In the genomic region with DNA sequence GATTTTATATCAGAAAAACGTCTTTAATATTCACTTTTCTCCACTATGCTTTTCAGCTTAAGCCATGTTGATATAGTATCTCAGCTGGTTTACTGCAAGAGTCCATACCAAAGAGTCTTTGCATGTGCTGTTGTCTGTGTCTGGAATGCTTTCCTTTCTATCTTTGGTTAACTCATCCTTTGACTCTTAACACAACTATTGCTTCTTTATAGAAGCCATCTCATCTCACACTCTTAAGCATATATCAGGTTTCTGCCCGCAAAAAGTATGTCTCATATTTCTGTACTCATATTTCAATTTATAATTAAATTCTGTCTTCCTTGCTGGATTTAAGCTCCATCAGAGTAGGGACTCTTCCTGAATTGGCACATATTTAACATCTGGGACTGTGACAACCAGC, we compare ENCODE assay signal across 17 cellular contexts.
DNase-seq lines count a peak whose midpoint lies in the region; FAIRE-seq and TF ChIP-seq lines count a peak whose summit lies in the region.
"Had no signal": no experiment of that assay in that cellular context is flagged by ENCODE, and none has a peak within 500 bp of the region (broad histone marks: within the 10 kb centered on the region; RNA-seq: fewer than 3 reads in every experiment).

No MANE protein-coding gene starts in this region.

- TF ChIP-seq EP300 in SK-N-SH (IDR thresholded peaks at IDR 0.05; ENCODE audit: borderline replicate concordance in 1 of 2, low read depth in 1 of 2, low read length in 1 of 2) = peak; percentile 23 to 90; a peak in 3 of 4 replicates

- peaks cover 11% of the 10 kb centered on the region for H3K9me3 Mint-ChIP-seq in MCF 10A (ENCODE audit: unreplicated experiment)

- H3K4me1 Mint-ChIP-seq in MCF 10A (ENCODE audit: insufficient read depth, unreplicated experiment) = peaks cover 44% of the 10 kb centered on the region
- H3K4me1 Mint-ChIP-seq: H9 had no signal

- H3K36me3 ChIP-seq in breast epithelium = peaks cover 4% of the 10 kb centered on the region
- no peaks in the 10 kb centered on the region for H3K36me3 ChIP-seq in SK-N-SH (replicated peaks in 1 of 2; ENCODE audit: control insufficient read depth in 1 of 2, insufficient read depth in 2 of 2, low read length in 1 of 2)
- H3K36me3 ChIP-seq in BE2C = no peaks in the 10 kb centered on the region

- TF ChIP-seq RAD21 in SK-N-SH (IDR thresholded peaks at IDR 0.05; ENCODE audit: low read length) = no peak

- no peaks in the 10 kb centered on the region for H3K9me2 ChIP-seq in SK-N-SH

- H3K9me3 ChIP-seq in breast epithelium (no peaks in the 10 kb centered on the region), SK-N-SH (no peaks in the 10 kb centered on the region; the same call in 1 of the 2 replicates), BE2C (no peaks in the 10 kb centered on the region)
- H3K9me3 ChIP-seq: Caco-2 had no signal

- intact Hi-C loops in MCF 10A (cut with micrococcal nuclease) (no loop called here), breast epithelium (cut with DNase I; ENCODE audit: low total_unique reads) (no loop called here), posterior vena cava (cut with DNase I) (no loop called here)

- peak overlapping the region; percentile 59 for H3K4me2 ChIP-seq in SK-N-SH

- H3K9ac ChIP-seq in SK-N-SH = peak overlapping the region; percentile 30; the same call in 1 of the 2 replicates

- no peaks in the 10 kb centered on the region for H4K20me1 ChIP-seq in SK-N-SH (ENCODE audit: insufficient read depth)

- H3K4me3 Mint-ChIP-seq in MCF 10A (ENCODE audit: unreplicated experiment) = no peak overlapping the region
- H3K4me3 Mint-ChIP-seq: H9, IgD-negative memory B cell had no signal

- H3K4me3 ChIP-seq in breast epithelium = no peak overlapping the region
- peak overlapping the region in 1 of 2 experiments; percentile 16; a peak in 2 of 4 replicates for H3K4me3 ChIP-seq in SK-N-SH (ENCODE audit: low read depth in 2 of 2, low read length in 1 of 2)
- no peak overlapping the region for H3K4me3 ChIP-seq in fibroblast of mammary gland (ENCODE audit: control insufficient read depth, low read depth, low read length)
- H3K4me3 ChIP-seq in BE2C (ENCODE audit: low read depth, low read length) = no peak overlapping the region

- WGBS in SK-N-SH (ENCODE audit: low lambda C conversion rate) = 10% methylated on average over 2 of the region's 2 CpGs

- CTCF ChIA-PET in MCF 10A (lab: Yijun Ruan, JAX) (interaction anchor here (0.9 to 1.9 kb wide), 5 partner anchors 8 to 656 kb away, joined by 3 to 5 read pairs (median 3); no protein-coding TSS in a partner anchor), SK-N-SH (lab: Yijun Ruan, JAX) (no interaction called here)

- no peaks in the 10 kb centered on the region for H3K36me3 Mint-ChIP-seq in MCF 10A (ENCODE audit: insufficient read depth, unreplicated experiment)
- H3K36me3 Mint-ChIP-seq: IgD-negative memory B cell had no signal

- TF ChIP-seq CTCF in MCF 10A (IDR thresholded peaks at IDR 0.05; ENCODE audit: unreplicated experiment) (no peak), breast epithelium (IDR thresholded peaks at IDR 0.05) (no peak), SK-N-SH (IDR thresholded peaks at IDR 0.05) (no peak), fibroblast of mammary gland (conservative IDR thresholded peaks at IDR 0.05; ENCODE audit: control insufficient read depth, insufficient read depth, low read depth, low read length) (no peak), BE2C (IDR thresholded peaks at IDR 0.05; ENCODE audit: low read depth, low read length) (no peak)

- H3K27ac Mint-ChIP-seq in MCF 10A (ENCODE audit: low read depth, unreplicated experiment) = peak overlapping the region; percentile 63
- H3K27ac Mint-ChIP-seq: H9, IgD-negative memory B cell had no signal

- H3K4me1 ChIP-seq in breast epithelium (no peaks in the 10 kb centered on the region), SK-N-SH (ENCODE audit: control insufficient read depth in 1 of 2, insufficient read depth in 2 of 2, low read depth in 1 of 2, low read length in 1 of 2) (peaks cover 0 to 20% of the 10 kb centered on the region in 2 experiments; a peak in 2 of 4 replicates), BE2C (peaks cover 21% of the 10 kb centered on the region)
- H3K4me1 ChIP-seq: Caco-2 had no signal

- H3K27me3 ChIP-seq in breast epithelium = no peaks in the 10 kb centered on the region
- H3K27me3 ChIP-seq in SK-N-SH (ENCODE audit: insufficient read depth) = no peaks in the 10 kb centered on the region
- H3K27me3 ChIP-seq in BE2C = no peaks in the 10 kb centered on the region

- H3K27ac ChIP-seq in breast epithelium (no peak overlapping the region), SK-N-SH (ENCODE audit: low read depth in 2 of 2, low read length in 1 of 2) (peak overlapping the region; percentile 84; a peak in 3 of 4 replicates)

- H2AFZ ChIP-seq in SK-N-SH (ENCODE audit: low read depth) = peak overlapping the region; percentile 24

- H3K27me3 Mint-ChIP-seq in MCF 10A (ENCODE audit: insufficient read depth, unreplicated experiment) = no peaks in the 10 kb centered on the region
- H3K27me3 Mint-ChIP-seq: IgD-negative memory B cell had no signal

- TF ChIP-seq POLR2A in breast epithelium (IDR thresholded peaks at IDR 0.05) (no peak), GM12892 (IDR thresholded peaks at IDR 0.05; ENCODE audit: low read depth, low read length) (no peak)

- FAIRE-seq in GM12892 (lab: Jason Lieb, UNC) = no peak

- DNase-seq in MCF 10A (ENCODE audit: unreplicated experiment) = no peak
- DNase-seq in breast epithelium (ENCODE audit: low spot score in 2 of 2) = no peak
- DNase-seq in SK-N-SH = no peak
- peak; percentile 28 for DNase-seq in fibroblast of mammary gland (ENCODE audit: low read depth)
- no peak for DNase-seq in GM12892 (ENCODE audit: insufficient read length)
- no peak for DNase-seq in BE2C
- DNase-seq in NCI-H748 treated with DMSO at 0.1 percent for 48 hours (lab: John Stamatoyannopoulos, UW) = no peak
- no peak for DNase-seq in posterior vena cava (ENCODE audit: low spot score)
- DNase-seq: Caco-2, DMS79, GF-D8, H9, NCI-H1436, NCI-H2029 treated with DMSO at 0.1 percent for 48 hours, NCI-H774, Right ventricle myocardium superior had no signal

- POLR2A ChIA-PET in MCF 10A (lab: Yijun Ruan, JAX) = interaction anchor here (0.8 to 1.2 kb wide), 4 partner anchors 10 to 161 kb away, joined by 3 to 4 read pairs (median 3); no protein-coding TSS in a partner anchor
- POLR2A ChIA-PET in SK-N-SH (lab: Yijun Ruan, JAX) = no interaction called here

- BruUV-seq in MCF 10A (replicated peaks; lab: Mats Ljungman, UMichigan) = no TSS peak

- H3F3A ChIP-seq in SK-N-SH (replicated peaks; ENCODE audit: insufficient read depth) = peaks cover 30% of the 10 kb centered on the region

- H3K79me2 ChIP-seq in SK-N-SH (ENCODE audit: insufficient read depth) = no peaks in the 10 kb centered on the region

TF ChIP-seq in SK-N-SH, 30 proteins besides CTCF, POLR2A, EP300 and RAD21 (continues in another document):
- TF ChIP-seq POLR2AphosphoS5 (IDR thresholded peaks at IDR 0.05; ENCODE audit: low read depth, low read length) = peak; percentile 37; the same call in 1 of the 2 replicates
- no peak for TF ChIP-seq ZBTB33 (IDR thresholded peaks at IDR 0.05; ENCODE audit: borderline replicate concordance, low read depth)
- TF ChIP-seq JUND (IDR thresholded peaks at IDR 0.05) = peak; percentile 76
- TF ChIP-seq IRF3 (IDR thresholded peaks at IDR 0.05; ENCODE audit: low read depth, low read length) = no peak
- peak; percentile 59; the same call in 1 of the 2 replicates for TF ChIP-seq TEAD4 (IDR thresholded peaks at IDR 0.05; ENCODE audit: borderline replicate concordance, insufficient read depth)
- TF ChIP-seq NFIC (IDR thresholded peaks at IDR 0.05; ENCODE audit: borderline replicate concordance) = peak; percentile 62; the same call in 1 of the 2 replicates
- no peak for TF ChIP-seq NRF1 (IDR thresholded peaks at IDR 0.05; ENCODE audit: low read depth, low read length)
- TF ChIP-seq, protein P1, sequence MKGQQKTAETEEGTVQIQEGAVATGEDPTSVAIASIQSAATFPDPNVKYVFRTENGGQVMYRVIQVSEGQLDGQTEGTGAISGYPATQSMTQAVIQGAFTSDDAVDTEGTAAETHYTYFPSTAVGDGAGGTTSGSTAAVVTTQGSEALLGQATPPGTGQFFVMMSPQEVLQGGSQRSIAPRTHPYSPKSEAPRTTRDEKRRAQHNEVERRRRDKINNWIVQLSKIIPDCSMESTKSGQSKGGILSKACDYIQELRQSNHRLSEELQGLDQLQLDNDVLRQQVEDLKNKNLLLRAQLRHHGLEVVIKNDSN (IDR thresholded peaks at IDR 0.05; ENCODE audit: borderline replicate concordance, low read depth) = no peak
- no peak for TF ChIP-seq ELF1 (IDR thresholded peaks at IDR 0.05)
- peak; percentile 55; the same call in 1 of the 2 replicates for TF ChIP-seq MEF2A (IDR thresholded peaks at IDR 0.05; ENCODE audit: borderline replicate concordance, low read depth)
- TF ChIP-seq YY1 (IDR thresholded peaks at IDR 0.05; ENCODE audit: low read depth) = peak; percentile 51; the same call in 1 of the 2 replicates
- peak; percentile 52; the same call in 1 of the 2 replicates for TF ChIP-seq FOSL2 (IDR thresholded peaks at IDR 0.05; ENCODE audit: borderline replicate concordance, low read depth)
- no peak; the same call in 1 of the 2 replicates for TF ChIP-seq FOXM1 (IDR thresholded peaks at IDR 0.05; ENCODE audit: low read depth)
- TF ChIP-seq GATA2 (CRISPR knock-in tag; IDR thresholded peaks at IDR 0.05) = no peak

Comparison
In these comparisons a context has a peak if more than half of its experiments do, and no peak if none do; other contexts are left out.
1. H3K27ac ChIP-seq: peak in SK-N-SH (2 of 2); none in breast epithelium (0 of 2).